In the genomic region with DNA sequence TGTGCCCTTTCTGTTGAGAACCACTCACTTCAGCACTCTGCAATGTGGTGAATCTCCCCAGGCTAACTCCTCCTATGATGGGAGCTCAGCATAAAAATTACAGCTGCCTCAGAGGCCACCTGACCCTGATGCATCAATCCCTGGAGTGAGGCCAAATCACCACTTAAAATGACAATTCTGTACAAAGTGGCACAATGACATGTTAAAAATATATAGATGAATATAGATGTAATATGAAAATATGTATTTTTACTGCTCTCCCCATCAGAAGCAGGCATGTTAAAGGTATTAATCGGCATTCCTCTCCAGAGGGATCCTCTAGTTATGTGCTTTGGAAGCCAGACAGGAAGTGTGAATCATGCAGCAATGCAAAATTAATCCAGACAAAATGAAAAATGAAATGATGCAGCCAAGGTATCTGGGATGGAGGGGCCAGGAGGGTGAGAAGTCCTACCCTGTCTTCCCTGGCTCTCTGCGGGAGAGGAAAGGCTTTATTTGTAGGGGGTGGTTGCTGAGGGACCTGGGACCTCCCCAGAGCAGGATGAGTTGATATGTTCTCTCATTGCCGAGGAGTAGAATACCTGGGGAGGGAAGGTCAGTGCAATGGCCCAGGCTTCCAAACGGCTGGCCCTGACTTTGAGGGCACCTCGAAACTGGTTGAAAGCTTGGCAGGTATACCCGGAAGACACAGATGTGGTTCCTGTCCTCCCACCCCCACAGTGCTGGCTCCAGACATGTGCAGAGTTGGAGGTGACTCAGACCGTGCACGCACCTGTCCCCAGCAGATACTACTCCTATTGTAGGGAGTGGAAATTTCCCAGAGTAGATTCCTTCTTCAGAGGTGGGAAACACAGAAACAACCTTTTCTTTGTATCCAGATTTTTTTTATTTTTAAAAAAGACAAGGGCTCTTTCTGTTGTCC, we compare ENCODE assay signal across 10 cellular contexts.
DNase-seq lines count a peak whose midpoint lies in the region; ATAC-seq and TF ChIP-seq lines count a peak whose summit lies in the region.
"Had no signal": no experiment of that assay in that cellular context is flagged by ENCODE, and none has a peak within 500 bp of the region (broad histone marks: within the 10 kb centered on the region; RNA-seq: fewer than 3 reads in every experiment).

No MANE protein-coding gene starts in this region.

- H3K27ac Mint-ChIP-seq in CD14-positive monocyte, result peak overlapping the region in 4 of 7 donors; percentile 50 to 79 (median 60)
- H3K27ac Mint-ChIP-seq: activated CD4-positive, alpha-beta T cell treated with anti-CD3 and anti-CD28 coated beads, Interleukin-2, amount 10 ng/mL, durations not matched to agents 24 days and 14 days had no signal

- H3K27ac ChIP-seq in right lobe of liver, result no peak overlapping the region
- no peak overlapping the region for H3K27ac ChIP-seq in effector memory CD4-positive, alpha-beta T cell (ENCODE audit: insufficient read depth, low read length, poor library complexity, severe bottlenecking)

- H3K4me1 Mint-ChIP-seq in CD14-positive monocyte, result peaks cover 76% of the 10 kb centered on the region
- H3K4me1 Mint-ChIP-seq: activated CD4-positive, alpha-beta T cell treated with anti-CD3 and anti-CD28 coated beads, Interleukin-2, amount 10 ng/mL, durations not matched to agents 24 days and 14 days had no signal

- no peaks in the 10 kb centered on the region for H3K36me3 ChIP-seq in right lobe of liver
- H3K36me3 ChIP-seq in effector memory CD4-positive, alpha-beta T cell (ENCODE audit: control insufficient read depth, insufficient read depth, low read length), result no peaks in the 10 kb centered on the region

- WGBS in right lobe of liver (ENCODE audit: insufficient coverage, low coverage, low lambda C conversion rate, missing lambda C conversion rate), result 48% methylated on average over 7 of the region's 8 CpGs

- no peak for TF ChIP-seq POLR2A in right lobe of liver (IDR thresholded peaks at IDR 0.05)

- no peak for DNase-seq in CD14-positive monocyte (ENCODE audit: low spot score)
- peak; percentile 28 for DNase-seq in NCI-H1105 (lab: John Stamatoyannopoulos, UW)
- peak; percentile 54 for DNase-seq in amniotic epithelial cell (ENCODE audit: low read depth)
- DNase-seq in right lobe of liver, result no peak
- no peak for DNase-seq in NCI-H1930 (lab: John Stamatoyannopoulos, UW)
- DNase-seq in effector memory CD4-positive, alpha-beta T cell, result no peak
- no peak for DNase-seq in activated naive CD4-positive, alpha-beta T cell treated with anti-CD3 and anti-CD28 coated beads, Interleukin-2, amount 50 U/mL, for 16 hours
- DNase-seq: activated CD4-positive, alpha-beta T cell treated with anti-CD3 and anti-CD28 coated beads, Interleukin-2, amount 10 ng/mL, durations not matched to agents 24 days and 14 days; DND-41 had no signal

- no peak overlapping the region for H3K4me3 Mint-ChIP-seq in CD14-positive monocyte
- H3K4me3 Mint-ChIP-seq: activated CD4-positive, alpha-beta T cell treated with anti-CD3 and anti-CD28 coated beads, Interleukin-2, amount 10 ng/mL, durations not matched to agents 24 days and 14 days had no signal

- H3K4me1 ChIP-seq in right lobe of liver, result no peaks in the 10 kb centered on the region
- no peaks in the 10 kb centered on the region for H3K4me1 ChIP-seq in effector memory CD4-positive, alpha-beta T cell (ENCODE audit: control insufficient read depth, insufficient read depth, low read length, poor library complexity, severe bottlenecking)

- peaks cover 5 to 19% of the 10 kb centered on the region in 2 donors for H3K36me3 Mint-ChIP-seq in CD14-positive monocyte

- intact Hi-C loops in CD14-positive monocyte (cut with micrococcal nuclease) (no loop called here), right lobe of liver (cut with DNase I) (no loop called here)

- H3K4me3 ChIP-seq in right lobe of liver, result no peak overlapping the region
- H3K4me3 ChIP-seq in effector memory CD4-positive, alpha-beta T cell (ENCODE audit: insufficient read depth, low read depth, low read length, poor library complexity, severe bottlenecking), result no peak overlapping the region

- H3K9me3 ChIP-seq in right lobe of liver, result no peaks in the 10 kb centered on the region
- H3K9me3 ChIP-seq in effector memory CD4-positive, alpha-beta T cell (ENCODE audit: control insufficient read depth, low read length), result no peaks in the 10 kb centered on the region

- ATAC-seq in right lobe of liver, result peak in 3 of 4 donors; percentile 24 to 51 (median 38)
- no peak for ATAC-seq in GM21576 (IDR thresholded peaks at IDR 0.05; ENCODE audit: unreplicated experiment)

- peaks cover 0 to 1% (median under 1%) of the 10 kb centered on the region in 3 donors for H3K27me3 Mint-ChIP-seq in CD14-positive monocyte (ENCODE audit: low read depth in 3 of 3)

- no peaks in the 10 kb centered on the region for H3K27me3 ChIP-seq in right lobe of liver
- H3K27me3 ChIP-seq in effector memory CD4-positive, alpha-beta T cell (replicated peaks; ENCODE audit: control insufficient read depth, insufficient read depth, low read length, poor library complexity, severe bottlenecking), result no peaks in the 10 kb centered on the region

- TF ChIP-seq CTCF in CD14-positive monocyte (IDR thresholded peaks at IDR 0.05) (no peak), right lobe of liver (IDR thresholded peaks at IDR 0.05) (no peak)

- H3K9me3 Mint-ChIP-seq in CD14-positive monocyte, result peaks cover 0 to 2% (median 0%) of the 10 kb centered on the region in 7 donors
- H3K9me3 Mint-ChIP-seq: activated CD4-positive, alpha-beta T cell treated with anti-CD3 and anti-CD28 coated beads, Interleukin-2, amount 10 ng/mL, durations not matched to agents 24 days and 14 days had no signal

Comparison
In these comparisons a context has a peak if more than half of its experiments do, and no peak if none do; other contexts are left out.
1. DNase-seq: peak in NCI-H1105 (single experiment) and amniotic epithelial cell (single experiment); none in CD14-positive monocyte (single experiment), right lobe of liver (0 of 3), NCI-H1930 (0 of 2), effector memory CD4-positive, alpha-beta T cell (0 of 3) and activated naive CD4-positive, alpha-beta T cell treated with anti-CD3 and anti-CD28 coated beads, Interleukin-2, amount 50 U/mL, for 16 hours (single experiment).